ENCODE assay signal across 16 cellular contexts in the genomic region with DNA sequence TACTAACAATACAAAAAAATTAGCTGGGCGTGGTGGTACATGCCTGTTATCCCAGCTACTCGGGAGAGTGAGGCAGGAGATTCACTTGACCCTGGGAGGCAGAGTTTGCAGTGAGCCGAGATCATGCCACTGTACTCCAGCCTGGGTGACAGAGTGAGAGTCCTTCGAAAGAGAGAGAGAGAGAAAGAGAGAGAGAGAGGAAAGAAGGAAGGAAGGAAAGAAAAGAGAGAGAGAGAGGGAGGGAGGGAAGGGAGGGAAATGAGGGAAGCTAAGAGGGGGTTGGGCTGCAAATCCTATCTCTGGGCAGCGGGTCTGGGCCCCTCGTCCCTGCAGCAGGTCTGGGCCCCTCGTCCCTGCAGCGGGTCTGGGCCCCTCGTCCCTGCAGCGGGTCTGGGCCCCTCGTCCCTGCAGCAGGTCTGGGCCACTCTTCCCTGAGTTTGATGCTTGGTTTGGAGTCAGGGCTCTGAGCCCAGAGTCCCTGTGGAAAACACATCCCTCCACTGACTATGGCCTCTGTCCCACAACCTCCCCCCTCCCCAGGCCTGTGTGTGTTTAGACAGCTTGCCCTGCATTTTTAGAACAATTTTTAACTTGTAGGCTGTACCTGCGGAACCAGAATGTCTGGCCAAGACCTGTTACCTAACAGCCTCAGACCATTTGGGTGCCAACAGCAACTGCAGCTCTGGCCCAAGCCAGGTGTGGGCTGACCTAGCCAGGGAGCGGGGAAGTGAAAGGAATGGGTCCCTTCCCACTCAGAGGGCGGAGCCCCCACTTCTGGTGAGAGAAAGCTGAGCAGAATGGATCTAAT.
DNase-seq lines count a peak whose midpoint lies in the region; ATAC-seq, FAIRE-seq and TF ChIP-seq lines count a peak whose summit lies in the region.
"Had no signal": no experiment of that assay in that cellular context is flagged by ENCODE, and none has a peak within 500 bp of the region (broad histone marks: within the 10 kb centered on the region; RNA-seq: fewer than 3 reads in every experiment).

No MANE protein-coding gene starts in this region.

- peak overlapping the region; percentile 41 to 58 (median 50) for H3K27ac Mint-ChIP-seq in nephron
- H3K27ac Mint-ChIP-seq in osteocyte (ENCODE audit: unreplicated experiment), result no peak overlapping the region

- TF ChIP-seq EP300 in H1 (IDR thresholded peaks at IDR 0.05; ENCODE audit: borderline replicate concordance in 1 of 2, low read depth in 2 of 2, low read length in 2 of 2), result no peak

- H3K4me3 ChIP-seq in BLaER1 treated with 17β-estradiol and CSF1 and Interleukin-3, amounts not matched to agents 10 nM and 100 nM, result no peak overlapping the region; a peak in 1 of 20 replicates
- H3K4me3 ChIP-seq in LNCaP clone FGC (ENCODE audit: low read depth, low read length) (no peak overlapping the region), H1 (ENCODE audit: extremely low read depth in 1 of 4, insufficient read depth in 2 of 4, low read depth in 3 of 4, low read length in 4 of 4) (no peak overlapping the region)
- H3K4me3 ChIP-seq: gastrocnemius medialis, uterus had no signal

- no peak overlapping the region for H3K4me3 Mint-ChIP-seq in nephron
- no peak overlapping the region for H3K4me3 Mint-ChIP-seq in osteocyte (ENCODE audit: unreplicated experiment)

- peaks cover 0 to 9% (median 6%) of the 10 kb centered on the region in 11 experiments; a peak in 6 of 22 replicates for H3K9me3 ChIP-seq in BLaER1 treated with 17β-estradiol and CSF1 and Interleukin-3, amounts not matched to agents 10 nM and 100 nM (replicated peaks in 1 of 11)
- H3K9me3 ChIP-seq in H1 (ENCODE audit: insufficient read depth in 2 of 2, low read depth in 1 of 2, low read length in 1 of 2), result peaks cover 0 to 3% of the 10 kb centered on the region in 2 experiments; a peak in 1 of 4 replicates
- H3K9me3 ChIP-seq: gastrocnemius medialis, uterus had no signal

- no peaks in the 10 kb centered on the region for H3K27me3 ChIP-seq in BLaER1 treated with 17β-estradiol and CSF1 and Interleukin-3, amounts not matched to agents 10 nM and 100 nM
- no peaks in the 10 kb centered on the region for H3K27me3 ChIP-seq in H1 (replicated peaks in 1 of 4; ENCODE audit: control insufficient read depth in 3 of 4, extremely low read depth in 1 of 4, insufficient read depth in 3 of 4, low read length in 3 of 4)
- H3K27me3 ChIP-seq: gastrocnemius medialis, uterus had no signal

- no peak overlapping the region for H2BK12ac ChIP-seq in H1 (ENCODE audit: low read depth, low read length)

- H3K4me1 ChIP-seq in BLaER1 treated with 17β-estradiol and CSF1 and Interleukin-3, amounts not matched to agents 10 nM and 100 nM, result peaks cover 61 to 74% (median 69%) of the 10 kb centered on the region in 10 experiments
- peaks cover 0 to 17% (median 6%) of the 10 kb centered on the region in 4 experiments; a peak in 4 of 7 replicates for H3K4me1 ChIP-seq in H1 (replicated peaks in 1 of 4; ENCODE audit: control insufficient read depth in 3 of 4, insufficient read depth in 4 of 4, low read length in 3 of 4)

- no peak overlapping the region for H3K23ac ChIP-seq in H1 (ENCODE audit: insufficient read length)

- H2BK5ac ChIP-seq in H1 (ENCODE audit: low read depth, low read length), result no peak overlapping the region

- no peak overlapping the region for H3K14ac ChIP-seq in H1 (ENCODE audit: insufficient read length)

- no peak for TF ChIP-seq RAD21 in H1 (IDR thresholded peaks at IDR 0.05 in 1 of 2, conservative IDR thresholded peaks at IDR 0.05 in 1 of 2; ENCODE audit: low read depth in 2 of 2, low read length in 2 of 2)

- H3K4ac ChIP-seq in H1 (replicated peaks; ENCODE audit: insufficient read length, low read depth, low read length), result no peak overlapping the region

- ATAC-seq in GM19023 (IDR thresholded peaks at IDR 0.05; ENCODE audit: unreplicated experiment), result no peak
- no peak for ATAC-seq in HG03378 (IDR thresholded peaks at IDR 0.05; ENCODE audit: unreplicated experiment)
- ATAC-seq: left ventricle myocardium superior had no signal

- CTCF ChIA-PET in H1 (lab: Charles Lee; ENCODE audit: partially characterized antibody), result interaction anchor here (0.6 to 1.5 kb wide), 5 partner anchors 12 to 44 kb away, joined by 3 to 5 read pairs (median 4); no protein-coding TSS in a partner anchor

- no peaks in the 10 kb centered on the region for H4K20me1 ChIP-seq in BLaER1 treated with 17β-estradiol and CSF1 and Interleukin-3, amounts not matched to agents 10 nM and 100 nM
- H4K20me1 ChIP-seq in H1 (replicated peaks in 1 of 2; ENCODE audit: control insufficient read depth in 1 of 2, insufficient read depth in 2 of 2, low read length in 2 of 2), result no peaks in the 10 kb centered on the region

- H3K27me3 Mint-ChIP-seq in nephron (ENCODE audit: low read depth), result peaks cover 6% of the 10 kb centered on the region
- peaks cover 2% of the 10 kb centered on the region for H3K27me3 Mint-ChIP-seq in osteocyte (ENCODE audit: unreplicated experiment)

- H4K91ac ChIP-seq in H1 (replicated peaks; ENCODE audit: insufficient read length, low read length), result no peak overlapping the region

- WGBS in H1 (ENCODE audit: extremely low coverage in 1 of 2, insufficient coverage in 1 of 2, insufficient read length in 1 of 2, insufficient replicate concordance in 2 of 2, low coverage in 1 of 2, low lambda C conversion rate in 2 of 2, missing lambda C conversion rate in 1 of 2), 2 experiments, result 88% methylated on average over 10 of the region's 14 CpGs; no CpG with 5 or more reads in 1 of the 2 experiments

- no peak overlapping the region for H2BK20ac ChIP-seq in H1 (ENCODE audit: low read length)

- peaks cover 21% of the 10 kb centered on the region for H3K4me1 Mint-ChIP-seq in nephron
- H3K4me1 Mint-ChIP-seq in osteocyte (ENCODE audit: unreplicated experiment), result peaks cover 14% of the 10 kb centered on the region

- H3K18ac ChIP-seq in H1 (ENCODE audit: extremely low read depth, low read length), result peak overlapping the region; percentile 13; the same call in 1 of the 2 replicates

- TF ChIP-seq POLR2A in H1 (IDR thresholded peaks at IDR 0.05; ENCODE audit: control extremely low read depth in 1 of 2, low read depth in 2 of 2, low read length in 2 of 2), result no peak

- H3K27ac ChIP-seq in BLaER1 treated with 17β-estradiol and CSF1 and Interleukin-3, amounts not matched to agents 10 nM and 100 nM, result peak overlapping the region in 7 of 11 experiments; percentile 17 to 43 (median 22); a peak in 11 of 22 replicates
- no peak overlapping the region for H3K27ac ChIP-seq in H1 (ENCODE audit: low read depth, low read length)
- H3K27ac ChIP-seq: gastrocnemius medialis, HL-60 had no signal

- H3K56ac ChIP-seq in H1 (replicated peaks; ENCODE audit: insufficient read length, low read depth, low read length), result no peak overlapping the region

- H3K9ac ChIP-seq in BLaER1 treated with 17β-estradiol and CSF1 and Interleukin-3, amounts not matched to agents 10 nM and 100 nM, result no peak overlapping the region
- H3K9ac ChIP-seq in H1 (replicated peaks in 1 of 4; ENCODE audit: extremely low read depth in 1 of 4, low read depth in 3 of 4, low read length in 3 of 4), result no peak overlapping the region

- POLR2A ChIA-PET in H1 (lab: Charles Lee; ENCODE audit: partially characterized antibody), result interaction anchor here (1.4 kb wide), 1 partner anchor 380 kb away, joined by 3 read pairs; no protein-coding TSS in a partner anchor

- 0 out of 2 replicates have a peak overlapping the region, but pooled peaks have one; percentile 95 for H2BK15ac ChIP-seq in H1 (ENCODE audit: low read length)

- H3K79me2 ChIP-seq in H1 (ENCODE audit: control insufficient read depth in 1 of 2, insufficient read depth in 2 of 2, low read length in 2 of 2), result no peaks in the 10 kb centered on the region

- H4K8ac ChIP-seq in H1 (ENCODE audit: extremely low read depth, insufficient read depth, low read length), result no peak overlapping the region

- H3K4me2 ChIP-seq in BLaER1 treated with 17β-estradiol and CSF1 and Interleukin-3, amounts not matched to agents 10 nM and 100 nM, result peak overlapping the region; percentile 63 to 95 (median 75)
- no peak overlapping the region; a peak in 1 of 4 replicates for H3K4me2 ChIP-seq in H1 (ENCODE audit: insufficient read depth in 1 of 2, low read depth in 2 of 2, low read length in 2 of 2)

- TF ChIP-seq CTCF in LNCaP clone FGC (IDR thresholded peaks at IDR 0.05; ENCODE audit: control insufficient read depth, extremely low read depth, insufficient read depth) (no peak), H1 (IDR thresholded peaks at IDR 0.05; ENCODE audit: control extremely low read depth in 1 of 3, insufficient read depth in 1 of 3, low read depth in 1 of 3, low read length in 3 of 3) (no peak), nephron (IDR thresholded peaks at IDR 0.05; ENCODE audit: unreplicated experiment in 3 of 3) (no peak), osteocyte (IDR thresholded peaks at IDR 0.05) (no peak)

- H3K36me3 Mint-ChIP-seq in nephron (ENCODE audit: low read depth) (no peaks in the 10 kb centered on the region), osteocyte (ENCODE audit: unreplicated experiment) (no peaks in the 10 kb centered on the region)

- H2BK120ac ChIP-seq in H1 (replicated peaks; ENCODE audit: low read depth, low read length), result no peak overlapping the region

- H2AFZ ChIP-seq in H1 (ENCODE audit: low read length), result no peak overlapping the region

- H3K9me3 Mint-ChIP-seq in nephron, result no peaks in the 10 kb centered on the region
- H3K9me3 Mint-ChIP-seq in osteocyte (ENCODE audit: unreplicated experiment), result no peaks in the 10 kb centered on the region

- peak; percentile 84 for DNase-seq in LNCaP clone FGC (ENCODE audit: low read depth)
- no peak for DNase-seq in H1 (ENCODE audit: low read depth in 1 of 2, low spot score in 2 of 2)
- DNase-seq in SW 1271 (lab: John Stamatoyannopoulos, UW), result no peak
- no peak for DNase-seq in osteocyte (ENCODE audit: extremely low spot score, unreplicated experiment)
- DNase-seq: activated CD4-positive, CD25-positive, alpha-beta regulatory T cell treated with anti-CD3 and anti-CD28 coated beads, Interleukin-2, amount 50 U/mL, for 72 hours; DMS79; left ventricle myocardium superior; NCI-H524 treated with DMSO at 0.1 percent for 48 hours; nucleus accumbens; uterus had no signal

- H2AK5ac ChIP-seq in H1 (ENCODE audit: low read depth, low read length), result 0 out of 2 replicates have a peak overlapping the region, but pooled peaks have one; percentile 53

- no peaks in the 10 kb centered on the region for H3K36me3 ChIP-seq in BLaER1 treated with 17β-estradiol and CSF1 and Interleukin-3, amounts not matched to agents 10 nM and 100 nM
- no peaks in the 10 kb centered on the region for H3K36me3 ChIP-seq in H1 (ENCODE audit: control insufficient read depth in 2 of 4, insufficient read depth in 4 of 4, low read length in 3 of 4)
- H3K36me3 ChIP-seq: gastrocnemius medialis, uterus had no signal

- no peak for FAIRE-seq in H1 (lab: Jason Lieb, UNC)

- no peaks in the 10 kb centered on the region for H3K79me1 ChIP-seq in H1 (ENCODE audit: low read depth, low read length)

- no peaks in the 10 kb centered on the region for H3K23me2 ChIP-seq in H1 (ENCODE audit: low read depth, low read length)

- no peak overlapping the region for H4K5ac ChIP-seq in H1 (ENCODE audit: insufficient read length, low read depth, low read length)

TF ChIP-seq in H1, 55 proteins besides CTCF, POLR2A, EP300 and RAD21 (continues in another document):
- TF ChIP-seq TBP (IDR thresholded peaks at IDR 0.05; ENCODE audit: low read depth, low read length), result no peak
- TF ChIP-seq KDM4A (IDR thresholded peaks at IDR 0.05; ENCODE audit: low read depth, low read length, severe bottlenecking), result no peak
- TF ChIP-seq SP2 (IDR thresholded peaks at IDR 0.05; ENCODE audit: low read length), result no peak

Comparison
In these comparisons a context has a peak if more than half of its experiments do, and no peak if none do; other contexts are left out.
1. H3K4me2 ChIP-seq: peak in BLaER1 treated with 17β-estradiol and CSF1 and Interleukin-3, amounts not matched to agents 10 nM and 100 nM (11 of 11); none in H1 (0 of 2).